26 cellular contexts compared by ENCODE assay signal in the genomic region with DNA sequence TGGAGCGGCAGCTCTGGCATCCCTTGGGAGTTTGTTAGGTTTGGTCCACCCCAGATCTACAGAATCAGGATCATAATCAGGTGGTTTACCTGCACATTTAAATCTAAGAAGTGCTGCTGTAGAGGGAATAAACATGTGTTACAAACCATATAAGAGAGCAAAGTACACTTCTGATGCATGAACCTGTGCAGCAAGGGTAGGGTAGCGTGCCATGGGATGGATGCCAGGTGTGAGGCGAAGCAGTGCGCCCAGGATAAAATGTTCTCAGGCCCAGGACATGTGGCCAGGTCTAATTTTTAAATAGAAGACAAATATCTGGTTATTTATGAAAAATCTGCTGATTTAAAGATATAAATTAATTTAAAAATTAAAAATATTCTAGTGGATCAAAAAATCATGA.
"Had no signal": no experiment of that assay in that cellular context is flagged by ENCODE, and none has a peak within 500 bp of the region (broad histone marks: within the 10 kb centered on the region; RNA-seq: fewer than 3 reads in every experiment).

No MANE protein-coding gene starts in this region.

- H3K4me3 ChIP-seq: esophagus squamous epithelium, heart right ventricle, lung, neural progenitor cell, psoas muscle, right lobe of liver, smooth muscle cell, tibial artery, upper lobe of left lung had no signal

- H3K9ac ChIP-seq: neural progenitor cell had no signal

- H3K4me1 ChIP-seq: esophagus squamous epithelium, heart right ventricle, neural progenitor cell, psoas muscle, right lobe of liver, tibial artery, upper lobe of left lung had no signal

- H3K9me3 ChIP-seq: esophagus squamous epithelium, heart right ventricle, psoas muscle, right lobe of liver, tibial artery, upper lobe of left lung had no signal

- H3K27me3 ChIP-seq: esophagus squamous epithelium, heart right ventricle, right lobe of liver, tibial artery, upper lobe of left lung had no signal

- H3K36me3 ChIP-seq: esophagus squamous epithelium, heart right ventricle, neural progenitor cell, right lobe of liver, tibial artery, upper lobe of left lung had no signal

- DNase-seq: cortex of kidney; effector memory CD8-positive, alpha-beta T cell; erythroblast; esophagus squamous epithelium; foreskin melanocyte; glutamatergic neuron; heart right ventricle; hippocampal formation; immature natural killer cell; islet precursor cell; kidney glomerular epithelial cell; naive thymus-derived CD4-positive, alpha-beta T cell; posterior cingulate gyrus; psoas muscle; stimulated activated CD4-positive, alpha-beta T cell treated with anti-CD3 and anti-CD28 coated beads, Interleukin-12 subunit alpha, Interleukin-12 subunit beta, amount 100 ng/mL, for 4 hours; stimulated activated CD4-positive, alpha-beta T cell treated with anti-CD3 and anti-CD28 coated beads, Interleukin-1b, Interleukin-23, amount 100 ng/mL, for 48 hours; stimulated activated CD4-positive, alpha-beta T cell treated with anti-CD3 and anti-CD28 coated beads, Interleukin-4, amount 100 ng/mL, for 1 hour; stimulated activated CD8-positive, alpha-beta memory T cell treated with anti-CD3 and anti-CD28 coated beads, Interleukin-4, amount 100 ng/mL, for 48 hours; stimulated activated naive CD4-positive, alpha-beta T cell; stimulated activated naive CD8-positive, alpha-beta T cell treated with anti-CD3 and anti-CD28 coated beads, Interleukin-15, amount 100 ng/mL, for 72 hours; tibial artery; upper lobe of left lung had no signal

- H3K27ac ChIP-seq: esophagus squamous epithelium, heart right ventricle, neural progenitor cell, psoas muscle, right lobe of liver, tibial artery, upper lobe of left lung had no signal
